In genomic region chr3:135329479-135329878, GRCh38 we compare ENCODE assay signal across 18 cellular contexts.
DNase-seq lines count a peak whose midpoint lies in the region; ATAC-seq and TF ChIP-seq lines count a peak whose summit lies in the region.
"Had no signal": no experiment of that assay in that cellular context is flagged by ENCODE, and none has a peak within 500 bp of the region (broad histone marks: within the 10 kb centered on the region; RNA-seq: fewer than 3 reads in every experiment).

No MANE protein-coding gene starts in this region.

- ATAC-seq in sciatic nerve (peak; percentile 49), HG02798 (IDR thresholded peaks at IDR 0.05; ENCODE audit: poor library complexity, unreplicated experiment) (no peak), GM19328 (IDR thresholded peaks at IDR 0.05; ENCODE audit: unreplicated experiment) (no peak)
- ATAC-seq: HCT116 had no signal

- intact Hi-C loops in sciatic nerve (cut with DNase I): no loop called here

- H3K4me3 ChIP-seq in epithelial cell of esophagus (ENCODE audit: low read length): no peak overlapping the region
- H3K4me3 ChIP-seq: sigmoid colon, tibial artery had no signal

- TF ChIP-seq CTCF in epithelial cell of esophagus (IDR thresholded peaks at IDR 0.05; ENCODE audit: insufficient read depth, low read depth, low read length, missing control alignments): no peak

- peak; percentile 34 for DNase-seq in DMS153 treated with DMSO at 0.1 percent for 48 hours (lab: John Stamatoyannopoulos, UW; ENCODE audit: unreplicated experiment)
- peak; percentile 3 for DNase-seq in M059J (ENCODE audit: low read depth)
- peak; percentile 2 for DNase-seq in epithelial cell of esophagus (ENCODE audit: low read depth)
- no peak for DNase-seq in sciatic nerve (ENCODE audit: low spot score)
- no peak for DNase-seq in AG08396 (ENCODE audit: low spot score)
- DNase-seq: activated CD4-positive, alpha-beta T cell treated with anti-CD3 and anti-CD28 coated beads, Interleukin-2, amount 50 U/mL, for 48 hours; amniotic stem cell; Calu3; NCI-H1694; nucleus accumbens; SHP77 treated with DMSO at 0.1 percent for 48 hours; sigmoid colon; stimulated activated naive CD4-positive, alpha-beta T cell treated with Interleukin-2 at 50 U/mL for 16 hours; tibial artery; WERI-Rb-1 had no signal

Comparison
In these comparisons a context has a peak if more than half of its experiments do, and no peak if none do; other contexts are left out.
1. DNase-seq: peak in DMS153 treated with DMSO at 0.1 percent for 48 hours (single experiment), M059J (single experiment) and epithelial cell of esophagus (single experiment); none in sciatic nerve (single experiment) and AG08396 (single experiment).